Comparison of ENCODE assay signal across 23 cellular contexts in the genomic region with DNA sequence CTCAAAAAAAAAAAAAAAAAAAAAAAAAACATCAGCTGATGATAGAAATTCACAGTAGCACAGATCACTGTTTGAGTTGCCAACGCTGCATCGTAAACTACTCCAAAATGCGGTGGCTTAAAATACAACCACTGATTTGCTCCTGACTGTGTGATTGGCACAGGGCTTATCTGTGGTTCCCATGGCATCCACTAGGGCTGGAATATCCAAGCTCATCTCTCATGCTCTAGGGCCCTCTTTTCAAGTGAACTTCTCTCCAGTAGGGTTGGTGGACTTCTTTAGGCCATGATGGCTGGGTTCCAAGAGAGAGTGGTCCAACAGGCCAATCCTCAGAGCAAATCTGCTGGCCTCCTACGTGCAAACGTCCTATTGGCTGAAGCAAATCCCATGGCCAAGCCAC. TPM values are rescaled to one million over a fixed set of nuclear protein-coding genes. Genes with fewer than 3 reads are reported as not detected.
"Had no signal": no experiment of that assay in that cellular context is flagged by ENCODE, and none has a peak within 500 bp of the region (broad histone marks: within the 10 kb centered on the region; RNA-seq: fewer than 3 reads in every experiment).

No MANE protein-coding gene starts in this region.

- DNase-seq: activated CD4-positive, alpha-beta T cell treated with anti-CD3 and anti-CD28 coated beads, Interleukin-2, amount 50 U/mL, for 1 hour; activated CD8-positive, alpha-beta memory T cell treated with anti-CD3 and anti-CD28 coated beads, Interleukin-2, amount 50 U/mL, for 4 hours; activated naive CD4-positive, alpha-beta T cell treated with anti-CD3 and anti-CD28 coated beads, Interleukin-2, amount 10 ng/mL, durations not matched to agents 7 days and 5 days; activated naive CD8-positive, alpha-beta T cell treated with anti-CD3 and anti-CD28 coated beads, Interleukin-2, amount 50 U/mL, for 24 hours; activated T-cell treated with anti-CD3 and anti-CD28 coated beads, Interleukin-2, amount 50 U/mL, for 4 hours; anterior cingulate cortex; effector CD4-positive, alpha-beta T cell; left colon; lower lobe of right lung; nucleus accumbens; retina; stimulated activated CD4-positive, alpha-beta T cell treated with anti-CD3 and anti-CD28 coated beads, Interleukin-12 subunit alpha, Interleukin-12 subunit beta, amount 100 ng/mL, for 4 hours; stimulated activated CD4-positive, alpha-beta T cell treated with anti-CD3 and anti-CD28 coated beads, Interleukin-1b, Interleukin-23, amount 100 ng/mL, for 48 hours; stimulated activated CD8-positive, alpha-beta memory T cell treated with anti-CD3 and anti-CD28 coated beads, Interleukin-4, amount 100 ng/mL, for 48 hours; stimulated activated naive CD4-positive, alpha-beta T cell treated with Interleukin-2 at 50 U/mL for 16 hours; substantia nigra; T-helper 1 cell; T-helper 9 cell; tibial artery had no signal

- H3K4me1 ChIP-seq: breast epithelium, esophagus muscularis mucosa, lower lobe of right lung, tibial artery had no signal

- H3K9me3 ChIP-seq: breast epithelium, esophagus muscularis mucosa, lower lobe of right lung, tibial artery had no signal

- H3K36me3 Mint-ChIP-seq: activated naive CD4-positive, alpha-beta T cell treated with anti-CD3 and anti-CD28 coated beads, Interleukin-2, amount 10 ng/mL, durations not matched to agents 7 days and 5 days; natural killer cell treated with Interleukin-12 subunit alpha and Interleukin-12 subunit beta and Interleukin-15 and Interleukin-18, amount 100 ng/mL, for 72 hours had no signal

- H3K79me2 ChIP-seq: hepatocyte had no signal

- H3K4me3 Mint-ChIP-seq: activated naive CD4-positive, alpha-beta T cell treated with anti-CD3 and anti-CD28 coated beads, Interleukin-2, amount 10 ng/mL, durations not matched to agents 7 days and 5 days; activated naive CD8-positive, alpha-beta T cell treated with anti-CD3 and anti-CD28 coated beads, Interleukin-2, amount 50 U/mL, for 24 hours; activated T-cell treated with anti-CD3 and anti-CD28 coated beads, Interleukin-2, amount 50 U/mL, for 4 hours; natural killer cell treated with Interleukin-12 subunit alpha and Interleukin-12 subunit beta and Interleukin-15 and Interleukin-18, amount 100 ng/mL, for 72 hours had no signal

- H3K4me3 ChIP-seq: breast epithelium, esophagus muscularis mucosa, hepatocyte, lower lobe of right lung, tibial artery had no signal

- H3K4me1 Mint-ChIP-seq: activated naive CD4-positive, alpha-beta T cell treated with anti-CD3 and anti-CD28 coated beads, Interleukin-2, amount 10 ng/mL, durations not matched to agents 7 days and 5 days; activated naive CD8-positive, alpha-beta T cell treated with anti-CD3 and anti-CD28 coated beads, Interleukin-2, amount 50 U/mL, for 24 hours had no signal

- H2AFZ ChIP-seq: hepatocyte had no signal

- H3K4me2 ChIP-seq: hepatocyte had no signal

- H3K27ac Mint-ChIP-seq: activated naive CD4-positive, alpha-beta T cell treated with anti-CD3 and anti-CD28 coated beads, Interleukin-2, amount 10 ng/mL, durations not matched to agents 7 days and 5 days; activated naive CD8-positive, alpha-beta T cell treated with anti-CD3 and anti-CD28 coated beads, Interleukin-2, amount 50 U/mL, for 24 hours; natural killer cell treated with Interleukin-12 subunit alpha and Interleukin-12 subunit beta and Interleukin-15 and Interleukin-18, amount 100 ng/mL, for 72 hours had no signal

- ATAC-seq: activated naive CD8-positive, alpha-beta T cell treated with anti-CD3 and anti-CD28 coated beads, Interleukin-2, amount 50 U/mL, for 24 hours; activated T-cell treated with anti-CD3 and anti-CD28 coated beads, Interleukin-2, amount 50 U/mL, for 4 hours; left colon; lower lobe of right lung; natural killer cell treated with Interleukin-12 subunit alpha and Interleukin-12 subunit beta and Interleukin-15 and Interleukin-18, amount 100 ng/mL, for 72 hours had no signal

- H3K36me3 ChIP-seq: breast epithelium, esophagus muscularis mucosa, lower lobe of right lung, tibial artery had no signal

- H3K27ac ChIP-seq: breast epithelium, esophagus muscularis mucosa, hepatocyte, lower lobe of right lung, tibial artery had no signal

- H3K27me3 ChIP-seq: breast epithelium, hepatocyte had no signal

- H3K9me3 Mint-ChIP-seq: activated naive CD4-positive, alpha-beta T cell treated with anti-CD3 and anti-CD28 coated beads, Interleukin-2, amount 10 ng/mL, durations not matched to agents 7 days and 5 days; activated naive CD8-positive, alpha-beta T cell treated with anti-CD3 and anti-CD28 coated beads, Interleukin-2, amount 50 U/mL, for 24 hours; activated T-cell treated with anti-CD3 and anti-CD28 coated beads, Interleukin-2, amount 50 U/mL, for 4 hours; natural killer cell treated with Interleukin-12 subunit alpha and Interleukin-12 subunit beta and Interleukin-15 and Interleukin-18, amount 100 ng/mL, for 72 hours had no signal

RNA-seq across cellular contexts. Expression of a gene that starts 15.9 kb away (rescaled TPM):
- total RNA-seq: natural killer cell treated with Interleukin-12 subunit alpha and Interleukin-12 subunit beta and Interleukin-15 and Interleukin-18, amount 100 ng/mL, for 72 hours had no signal
